1 cellular context compared by ENCODE assay signal in genomic region chr17:2323629-2324314, GRCh38.
TF ChIP-seq lines count a peak whose summit lies in the region.

No MANE protein-coding gene starts in this region.

TF ChIP-seq in HepG2, 621 proteins besides CTCF, POLR2A, EP300 and RAD21:
- TF ChIP-seq POLR2AphosphoS5 (IDR thresholded peaks at IDR 0.05; ENCODE audit: low read depth, low read length) = peak; percentile 20; the same call in 1 of the 2 replicates
- TF ChIP-seq ZNF234 (CRISPR knock-in tag; conservative IDR thresholded peaks at IDR 0.05) = no peak
